ENCODE assay signal across 21 cellular contexts in the genomic region with DNA sequence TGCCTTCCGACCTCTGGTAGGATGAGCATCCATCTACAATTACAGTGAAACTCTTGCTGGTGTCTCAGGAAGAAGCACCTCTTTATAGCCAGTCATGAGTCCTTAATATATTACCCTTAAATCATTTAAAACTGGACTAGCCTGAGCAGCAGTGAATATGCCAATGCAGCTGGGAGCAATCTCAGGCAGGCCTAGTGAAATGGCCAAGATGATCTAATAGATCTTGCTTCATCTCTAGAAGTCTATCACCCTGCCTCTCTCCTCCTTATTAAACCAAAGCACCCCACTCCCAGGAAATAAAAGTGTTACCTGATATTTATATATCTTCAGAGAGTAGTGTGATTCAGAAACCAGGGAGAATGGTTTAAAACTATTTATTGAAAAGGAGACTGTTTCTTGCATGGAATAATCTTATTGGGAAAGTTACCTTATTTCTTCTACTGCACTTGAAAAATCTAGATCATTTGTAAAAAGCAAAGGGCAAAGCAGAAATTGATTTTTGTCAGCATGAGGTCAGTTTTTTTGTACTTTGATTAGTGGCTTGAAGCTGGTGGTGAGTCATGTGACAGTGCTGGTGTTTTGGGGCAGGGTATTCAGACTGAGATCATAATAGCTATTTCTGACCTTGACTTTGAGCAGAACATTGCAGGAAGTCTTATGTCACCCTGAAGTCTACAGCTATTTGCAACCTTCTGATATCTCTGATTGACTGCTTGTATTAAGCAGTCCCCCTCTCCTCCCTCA.
"Had no signal": no experiment of that assay in that cellular context is flagged by ENCODE, and none has a peak within 500 bp of the region (broad histone marks: within the 10 kb centered on the region; RNA-seq: fewer than 3 reads in every experiment).

No MANE protein-coding gene starts in this region.

- H3K36me3 ChIP-seq: gastroesophageal sphincter, neutrophil, tibial nerve, upper lobe of right lung, vagina had no signal

- H3K9me3 ChIP-seq: testis, upper lobe of right lung had no signal

- H3K4me3 ChIP-seq: gastroesophageal sphincter, mucosa of descending colon, psoas muscle, skin epidermis, testis, tibial nerve, upper lobe of right lung, vagina had no signal

- H3K4me3 Mint-ChIP-seq: dendritic cell treated with granulocyte-macrophage colony-stimulating factor and Interleukin-4, amounts not matched to agents 40 ng/mL and 50 ng/mL, for 4 days; immature natural killer cell; naive thymus-derived CD8-positive, alpha-beta T cell; stimulated activated naive B cell treated with anti-CD40 and anti-IgM and Interleukin-4, amounts not matched to agents 10 μg/mL and 1 μg/mL and 100 μg/mL, for 72 hours; stimulated activated naive CD8-positive, alpha-beta T cell treated with anti-CD3 and anti-CD28 coated beads, Interleukin-15, amount 100 ng/mL, for 72 hours had no signal

- H3K27ac ChIP-seq: gastroesophageal sphincter, neutrophil, psoas muscle, skin epidermis, testis, tibial nerve, upper lobe of right lung, vagina had no signal

- H3K27ac Mint-ChIP-seq: dendritic cell treated with granulocyte-macrophage colony-stimulating factor and Interleukin-4, amounts not matched to agents 40 ng/mL and 50 ng/mL, for 4 days; immature natural killer cell; naive thymus-derived CD8-positive, alpha-beta T cell; stimulated activated naive B cell treated with anti-CD40 and anti-IgM and Interleukin-4, amounts not matched to agents 10 μg/mL and 1 μg/mL and 100 μg/mL, for 72 hours; stimulated activated naive CD8-positive, alpha-beta T cell treated with anti-CD3 and anti-CD28 coated beads, Interleukin-15, amount 100 ng/mL, for 72 hours had no signal

- DNase-seq: immature natural killer cell; left cardiac atrium; left ventricle myocardium superior; mammary epithelial cell; mucosa of descending colon; naive thymus-derived CD8-positive, alpha-beta T cell; psoas muscle; retina; stimulated activated CD4-positive, alpha-beta T cell treated with anti-CD3 and anti-CD28 coated beads, Interleukin-2, amount 100 ng/mL, for 24 hours; stimulated activated CD4-positive, alpha-beta T cell treated with anti-CD3 and anti-CD28 coated beads, Interleukin-4, amount 100 ng/mL, for 4 hours; stimulated activated naive B cell treated with anti-CD40 and anti-IgM and Interleukin-4, amounts not matched to agents 10 μg/mL and 1 μg/mL and 100 μg/mL, for 72 hours; stimulated activated naive CD8-positive, alpha-beta T cell treated with anti-CD3 and anti-CD28 coated beads, Interleukin-15, amount 100 ng/mL, for 72 hours; testis; upper lobe of right lung had no signal

- H3K27me3 ChIP-seq: testis, tibial nerve, vagina had no signal

- H3K4me1 ChIP-seq: gastroesophageal sphincter, psoas muscle, testis, tibial nerve, upper lobe of right lung, vagina had no signal

- ATAC-seq: gastroesophageal sphincter; left cardiac atrium; left ventricle myocardium superior; mucosa of descending colon; naive thymus-derived CD8-positive, alpha-beta T cell; psoas muscle; sciatic nerve; stimulated activated naive B cell treated with anti-CD40 and anti-IgM and Interleukin-4, amounts not matched to agents 10 μg/mL and 1 μg/mL and 100 μg/mL, for 72 hours; stimulated activated naive CD8-positive, alpha-beta T cell treated with anti-CD3 and anti-CD28 coated beads, Interleukin-15, amount 100 ng/mL, for 72 hours; upper lobe of right lung had no signal

- H3K4me1 Mint-ChIP-seq: immature natural killer cell; naive thymus-derived CD8-positive, alpha-beta T cell; stimulated activated naive B cell treated with anti-CD40 and anti-IgM and Interleukin-4, amounts not matched to agents 10 μg/mL and 1 μg/mL and 100 μg/mL, for 72 hours; stimulated activated naive CD8-positive, alpha-beta T cell treated with anti-CD3 and anti-CD28 coated beads, Interleukin-15, amount 100 ng/mL, for 72 hours had no signal
